In the genomic region with DNA sequence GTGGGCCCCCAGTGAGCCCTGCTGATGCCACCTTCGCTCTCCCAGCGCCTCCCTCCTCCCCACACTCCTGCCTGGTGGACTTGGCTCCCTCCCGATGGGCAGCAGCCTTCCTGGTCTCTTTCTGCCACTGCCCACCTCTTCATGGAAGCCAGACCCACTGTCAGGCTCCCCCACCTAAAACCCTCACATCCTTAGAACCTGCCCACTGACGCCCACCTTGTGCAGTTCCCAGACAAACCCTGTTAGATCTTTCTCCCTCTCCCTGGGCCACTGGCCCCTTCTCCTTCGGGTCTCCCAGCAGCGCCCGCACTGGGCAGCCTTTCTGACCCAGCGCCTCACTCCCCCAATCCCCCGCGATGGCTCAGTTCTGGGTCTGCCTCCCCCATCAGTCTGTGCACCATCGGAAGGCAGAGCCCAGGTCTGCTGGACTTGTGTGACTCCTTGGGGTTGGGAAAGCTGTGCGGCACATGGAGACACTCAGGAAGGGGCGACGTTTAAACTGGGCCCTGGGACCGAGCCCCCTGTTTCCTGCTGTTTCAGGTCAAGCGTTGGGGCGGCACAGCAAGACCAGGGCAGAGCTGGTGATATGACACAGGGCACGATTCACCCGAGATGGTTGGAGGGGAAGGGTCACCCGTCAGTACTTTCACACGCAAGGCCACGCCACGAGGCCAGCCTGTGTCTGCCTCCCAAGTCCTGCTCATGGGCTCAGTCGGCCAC, we compare ENCODE assay signal across 1 cellular context.
TF ChIP-seq lines count a peak whose summit lies in the region.

No MANE protein-coding gene starts in this region.

TF ChIP-seq in liver, 16 proteins besides CTCF, POLR2A, EP300 and RAD21 (continued from another document):
- no peak for TF ChIP-seq FOXA1 (IDR thresholded peaks at IDR 0.05)
- no peak for TF ChIP-seq NR2F2 (IDR thresholded peaks at IDR 0.05)
- TF ChIP-seq GABPA (IDR thresholded peaks at IDR 0.05 in 1 of 2, conservative IDR thresholded peaks at IDR 0.05 in 1 of 2): no peak
- TF ChIP-seq HNF4A (conservative IDR thresholded peaks at IDR 0.05): no peak
- no peak for TF ChIP-seq HNF4G (IDR thresholded peaks at IDR 0.05)
